Comparison of ENCODE assay signal across 8 cellular contexts in the genomic region with DNA sequence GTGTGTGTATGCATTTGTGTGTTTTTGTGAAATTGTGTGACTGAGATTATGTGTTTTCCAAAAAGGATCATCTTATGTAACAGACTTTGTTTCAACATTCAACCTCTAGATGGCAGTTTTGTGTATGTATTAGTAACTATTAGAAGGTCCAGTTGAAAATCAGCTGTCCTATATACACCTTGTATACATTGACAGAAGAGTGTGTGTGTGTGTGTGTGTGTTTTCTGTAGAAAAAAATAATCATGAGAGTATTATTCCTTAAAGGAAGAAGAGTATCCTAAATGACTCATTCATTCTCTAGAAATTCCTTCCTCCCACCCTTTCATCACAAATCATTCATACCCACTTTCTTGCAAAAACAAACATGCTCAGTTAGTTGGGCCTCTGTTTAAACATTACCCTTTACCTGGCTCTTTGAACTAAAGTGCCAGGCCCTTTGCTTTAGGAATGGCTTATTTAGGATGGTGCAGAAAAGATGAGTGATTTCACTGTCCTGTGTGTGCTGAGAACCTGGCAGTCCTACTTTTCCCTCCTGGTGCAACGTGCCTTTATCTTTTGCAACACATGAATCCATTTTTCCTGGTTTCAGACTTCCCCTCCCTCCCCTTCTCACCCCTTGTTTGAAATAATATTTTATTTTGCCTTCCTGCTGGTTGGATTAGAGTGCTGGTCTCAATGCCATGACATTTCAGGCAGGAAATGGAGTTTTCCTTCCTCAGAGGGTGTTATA.
DNase-seq lines count a peak whose midpoint lies in the region; ATAC-seq and TF ChIP-seq lines count a peak whose summit lies in the region.

No MANE protein-coding gene starts in this region.

- 0 out of 2 replicates have a peak overlapping the region, but pooled peaks have one; percentile 8 for H3K4me2 ChIP-seq in BLaER1
- H3K4me2 ChIP-seq in osteoblast (ENCODE audit: insufficient read depth, low read length): no peak overlapping the region

- H3K36me3 ChIP-seq in BLaER1 (no peaks in the 10 kb centered on the region), Peyer's patch (peaks cover 0 to 6% (median 0%) of the 10 kb centered on the region in 3 donors), esophagus muscularis mucosa (peaks cover 0 to 15% (median 9%) of the 10 kb centered on the region in 4 donors), osteoblast (ENCODE audit: insufficient read depth, low read length) (no peaks in the 10 kb centered on the region), stomach (peaks cover 0 to 20% (median 6%) of the 10 kb centered on the region in 4 donors)

- H4K20me1 ChIP-seq in BLaER1 (no peaks in the 10 kb centered on the region), osteoblast (ENCODE audit: insufficient read depth, low read length) (no peaks in the 10 kb centered on the region)

- H3K27me3 ChIP-seq in BLaER1: no peaks in the 10 kb centered on the region
- no peaks in the 10 kb centered on the region for H3K27me3 ChIP-seq in Peyer's patch
- H3K27me3 ChIP-seq in esophagus muscularis mucosa: no peaks in the 10 kb centered on the region
- no peaks in the 10 kb centered on the region for H3K27me3 ChIP-seq in osteoblast (ENCODE audit: insufficient read depth, low read length)
- H3K27me3 ChIP-seq in stomach: no peaks in the 10 kb centered on the region

- H3K27ac ChIP-seq in BLaER1: 0 out of 2 replicates have a peak overlapping the region, but pooled peaks have one; percentile 22
- H3K27ac ChIP-seq in Peyer's patch: no peak overlapping the region
- no peak overlapping the region for H3K27ac ChIP-seq in esophagus muscularis mucosa (replicated peaks in 1 of 4)
- H3K27ac ChIP-seq in osteoblast (ENCODE audit: low read depth, low read length): no peak overlapping the region
- no peak overlapping the region for H3K27ac ChIP-seq in stomach

- H3K4me1 ChIP-seq in BLaER1 (0 out of 2 replicates have a peak, but pooled peaks cover 14% of the 10 kb centered on the region), Peyer's patch (peaks cover 0 to 5% (median 0%) of the 10 kb centered on the region in 4 donors), esophagus muscularis mucosa (peaks cover 20 to 37% (median 28%) of the 10 kb centered on the region in 4 donors), osteoblast (ENCODE audit: insufficient read depth, low read length) (peaks cover 16% of the 10 kb centered on the region), stomach (peaks cover 0 to 35% (median 12%) of the 10 kb centered on the region in 4 donors)

- H3K79me2 ChIP-seq in osteoblast (ENCODE audit: insufficient read depth, low read length): no peaks in the 10 kb centered on the region

- TF ChIP-seq EP300 in esophagus muscularis mucosa (IDR thresholded peaks at IDR 0.05): no peak
- no peak for TF ChIP-seq EP300 in stomach (IDR thresholded peaks at IDR 0.05)

- TF ChIP-seq POLR2A in Peyer's patch (IDR thresholded peaks at IDR 0.05) (no peak), esophagus muscularis mucosa (IDR thresholded peaks at IDR 0.05; ENCODE audit: low read depth) (no peak), stomach (IDR thresholded peaks at IDR 0.05) (no peak)

- no peak overlapping the region for H2AFZ ChIP-seq in osteoblast (ENCODE audit: low read length)

- peak; percentile 68 for ATAC-seq in GM18867 (IDR thresholded peaks at IDR 0.05; ENCODE audit: unreplicated experiment)

- H3K9ac ChIP-seq in BLaER1: no peak overlapping the region

- TF ChIP-seq CTCF in Peyer's patch (IDR thresholded peaks at IDR 0.05): peak in 5 of 6 experiments; percentile 28 to 69 (median 63)
- TF ChIP-seq CTCF in esophagus muscularis mucosa (IDR thresholded peaks at IDR 0.05): peak; percentile 54 to 55 (median 55)
- TF ChIP-seq CTCF in osteoblast (IDR thresholded peaks at IDR 0.05; ENCODE audit: extremely low read depth, low read depth, low read length): peak; percentile 45
- TF ChIP-seq CTCF in stomach (IDR thresholded peaks at IDR 0.05): peak in 3 of 7 experiments; percentile 29 to 45 (median 43)

- WGBS in esophagus muscularis mucosa: 54% methylated on average over 1 of the region's 1 CpG
- 40 to 62% (median 50%) methylated on average over 1 of the region's 1 CpG for WGBS in stomach, 5 donors

- peak; percentile 26 for DNase-seq in HPDE6-E6E7 (ENCODE audit: extremely low spot score)
- DNase-seq in Peyer's patch: no peak
- DNase-seq in esophagus muscularis mucosa (ENCODE audit: extremely low spot score): no peak
- peak; percentile 9 for DNase-seq in osteoblast (ENCODE audit: insufficient read length, low spot score, missing footprints)
- no peak for DNase-seq in stomach
- no peak for DNase-seq in activated naive CD4-positive, alpha-beta T cell treated with anti-CD3 and anti-CD28 coated beads, Interleukin-2, amount 50 U/mL, for 16 hours

- H3K4me3 ChIP-seq in BLaER1 (no peak overlapping the region), Peyer's patch (no peak overlapping the region), esophagus muscularis mucosa (no peak overlapping the region), osteoblast (ENCODE audit: insufficient read depth, low read length) (no peak overlapping the region), stomach (no peak overlapping the region)

- H3K9me3 ChIP-seq in BLaER1 (no peaks in the 10 kb centered on the region), Peyer's patch (no peaks in the 10 kb centered on the region), esophagus muscularis mucosa (no peaks in the 10 kb centered on the region), osteoblast (ENCODE audit: low read depth, low read length) (no peaks in the 10 kb centered on the region), stomach (no peaks in the 10 kb centered on the region)

- intact Hi-C loops in esophagus muscularis mucosa (cut with DNase I): loop anchor here (5.0 kb wide), 1 partner anchor 480 kb away; the partner anchor contains the start of gene NR3C1
- intact Hi-C loops in stomach (cut with DNase I; ENCODE audit: low total_unique reads): loop anchor here (5.0 kb wide), 1 partner anchor 905 kb away; no protein-coding TSS in a partner anchor

Comparison
In these comparisons a context has a peak if more than half of its experiments do, and no peak if none do; other contexts are left out.
1. DNase-seq: peak in HPDE6-E6E7 (single experiment) and osteoblast (single experiment); none in Peyer's patch (0 of 3), esophagus muscularis mucosa (single experiment), stomach (single experiment) and activated naive CD4-positive, alpha-beta T cell treated with anti-CD3 and anti-CD28 coated beads, Interleukin-2, amount 50 U/mL, for 16 hours (single experiment).